1 cellular context compared by ENCODE assay signal in the genomic region with DNA sequence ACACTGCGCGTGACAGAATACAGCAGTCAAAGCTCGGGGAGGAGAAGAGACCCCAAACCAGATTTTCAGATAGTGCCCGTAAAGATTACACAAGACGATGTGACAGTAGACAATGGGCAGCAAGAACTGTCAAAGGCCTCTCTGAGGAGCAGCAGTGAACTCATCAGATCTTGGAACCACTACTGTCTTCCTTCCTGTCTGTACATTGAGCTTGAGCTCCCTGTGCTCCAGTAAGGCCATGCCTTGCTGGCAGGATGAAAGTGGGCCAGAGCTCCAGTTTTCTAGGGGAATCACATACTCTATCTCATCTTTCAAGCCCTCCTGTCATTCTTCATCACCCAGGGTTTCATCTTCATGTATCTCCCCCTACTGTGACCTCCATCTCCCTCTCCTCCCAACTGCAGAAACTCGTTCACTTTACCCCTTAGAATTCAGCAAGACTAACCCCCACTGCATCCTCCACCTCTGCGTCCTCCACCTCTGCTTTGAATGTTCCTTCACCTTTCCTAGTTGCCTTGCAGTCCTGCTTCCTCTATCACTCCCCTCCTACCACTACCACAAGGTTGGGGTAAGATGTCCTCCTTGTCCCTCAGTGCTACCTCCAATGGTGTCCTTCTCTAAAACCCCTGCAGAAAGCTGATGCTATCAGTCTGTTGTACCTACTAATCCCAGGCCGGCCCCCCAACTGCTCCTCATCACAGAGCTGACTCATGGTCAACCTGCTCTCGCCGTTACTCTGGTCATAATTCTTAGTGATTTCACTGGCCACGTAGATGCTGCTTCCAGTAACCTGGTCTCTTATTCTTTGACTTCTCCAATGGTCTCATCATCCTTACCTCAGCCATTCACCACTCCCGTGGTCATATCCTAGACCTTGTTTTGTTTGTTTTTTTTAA.
TF ChIP-seq lines count a peak whose summit lies in the region.

No MANE protein-coding gene starts in this region.

TF ChIP-seq in H1, 55 proteins besides CTCF, POLR2A, EP300 and RAD21:
- TF ChIP-seq, protein P1, sequence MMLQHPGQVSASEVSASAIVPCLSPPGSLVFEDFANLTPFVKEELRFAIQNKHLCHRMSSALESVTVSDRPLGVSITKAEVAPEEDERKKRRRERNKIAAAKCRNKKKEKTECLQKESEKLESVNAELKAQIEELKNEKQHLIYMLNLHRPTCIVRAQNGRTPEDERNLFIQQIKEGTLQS (IDR thresholded peaks at IDR 0.05; ENCODE audit: insufficient read depth, low read depth, low read length), result no peak
- TF ChIP-seq TCF12 (IDR thresholded peaks at IDR 0.05; ENCODE audit: low read depth, low read length) (no peak), POLR2AphosphoS5 (IDR thresholded peaks at IDR 0.05; ENCODE audit: low read depth, low read length) (peak; percentile 55), SP2 (IDR thresholded peaks at IDR 0.05; ENCODE audit: low read length) (no peak), CBX8 (IDR thresholded peaks at IDR 0.05; ENCODE audit: borderline replicate concordance, low read depth, low read length) (no peak)
TF ChIP-seq in H1: peak in this region for 1.
